In the genomic region with DNA sequence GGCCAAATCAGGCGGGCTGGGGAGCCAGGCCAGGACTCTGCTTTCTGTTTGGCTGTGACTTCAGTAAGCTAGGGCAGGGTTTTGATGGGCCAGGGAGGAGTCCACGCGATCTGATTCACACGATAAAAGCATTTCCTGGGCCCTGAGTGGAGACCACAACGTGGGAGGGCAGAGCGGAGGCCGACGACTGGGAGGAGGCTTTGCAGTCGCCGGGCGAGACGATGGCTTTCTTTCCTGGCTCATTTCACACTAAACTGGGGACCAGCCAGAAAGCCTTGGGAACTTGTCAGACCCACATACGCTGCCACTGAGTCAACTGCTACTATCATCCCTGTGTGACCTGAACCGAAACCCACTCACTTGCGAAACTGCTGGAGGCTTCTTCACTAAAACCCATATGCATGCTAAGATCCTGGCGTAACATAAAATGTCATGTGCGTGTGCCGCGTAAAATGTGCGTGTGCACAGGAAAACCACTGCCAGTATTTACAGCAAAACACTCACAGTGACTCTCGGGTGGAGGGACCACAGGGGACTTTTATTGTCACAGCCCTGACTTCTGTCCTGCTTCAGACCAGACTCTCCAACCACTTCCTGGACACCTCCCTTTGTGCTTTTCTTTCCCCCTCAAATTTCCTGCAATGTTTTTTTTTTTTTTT, we compare ENCODE assay signal across 8 cellular contexts. TPM values are rescaled to one million over a fixed set of nuclear protein-coding genes. Genes with fewer than 3 reads are reported as not detected.
DNase-seq lines count a peak whose midpoint lies in the region; ATAC-seq and TF ChIP-seq lines count a peak whose summit lies in the region.

No MANE protein-coding gene starts in this region.

- H3K4me3 ChIP-seq in neural progenitor cell (no peak overlapping the region), subcutaneous abdominal adipose tissue (ENCODE audit: low read depth in 1 of 5, low read length in 5 of 5) (peak overlapping the region; percentile 29 to 69 (median 42))

- H3K27me3 ChIP-seq in neural progenitor cell (no peaks in the 10 kb centered on the region), subcutaneous abdominal adipose tissue (ENCODE audit: control insufficient read depth in 5 of 5, insufficient read depth in 4 of 5, low read length in 5 of 5) (peaks cover 0 to 9% (median 0%) of the 10 kb centered on the region in 5 donors)

- H3K36me3 ChIP-seq in neural progenitor cell = no peaks in the 10 kb centered on the region
- H3K36me3 ChIP-seq in subcutaneous abdominal adipose tissue (ENCODE audit: control insufficient read depth in 5 of 5, insufficient read depth in 5 of 5, low read length in 5 of 5) = no peaks in the 10 kb centered on the region

- no peaks in the 10 kb centered on the region for H3K9me3 Mint-ChIP-seq in activated CD4-positive, alpha-beta T cell treated with anti-CD3 and anti-CD28 coated beads, Interleukin-2, amount 10 ng/mL, durations not matched to agents 7 days and 5 days
- H3K9me3 Mint-ChIP-seq in dendritic cell treated with granulocyte-macrophage colony-stimulating factor and Interleukin-4, amounts not matched to agents 40 ng/mL and 50 ng/mL, for 4 days = no peaks in the 10 kb centered on the region
- H3K9me3 Mint-ChIP-seq in neural progenitor cell = no peaks in the 10 kb centered on the region

- H3K9me3 ChIP-seq in neural progenitor cell (ENCODE audit: low read depth) (no peaks in the 10 kb centered on the region), subcutaneous abdominal adipose tissue (ENCODE audit: control insufficient read depth in 5 of 5, low read length in 5 of 5) (no peaks in the 10 kb centered on the region)

- intact Hi-C loops in dendritic cell treated with granulocyte-macrophage colony-stimulating factor and Interleukin-4, amounts not matched to agents 40 ng/mL and 50 ng/mL, for 4 days (cut with micrococcal nuclease) = no loop called here

- H3K79me2 ChIP-seq in neural progenitor cell (ENCODE audit: low read depth) = no peaks in the 10 kb centered on the region

- no peak overlapping the region for H3K4me2 ChIP-seq in neural progenitor cell

- H3F3A ChIP-seq in neural progenitor cell (ENCODE audit: low read depth) = peaks cover 4% of the 10 kb centered on the region

- H3K4me3 Mint-ChIP-seq in activated CD4-positive, alpha-beta T cell treated with anti-CD3 and anti-CD28 coated beads, Interleukin-2, amount 10 ng/mL, durations not matched to agents 7 days and 5 days = peak overlapping the region; percentile 44
- peak overlapping the region; percentile 53 for H3K4me3 Mint-ChIP-seq in dendritic cell treated with granulocyte-macrophage colony-stimulating factor and Interleukin-4, amounts not matched to agents 40 ng/mL and 50 ng/mL, for 4 days
- H3K4me3 Mint-ChIP-seq in neural progenitor cell = no peak overlapping the region

- H3K27ac ChIP-seq in neural progenitor cell (no peak overlapping the region), subcutaneous abdominal adipose tissue (ENCODE audit: low read depth, low read length) (peak overlapping the region; percentile 58)

- no peak for TF ChIP-seq CTCF in neural progenitor cell (IDR thresholded peaks at IDR 0.05)

- H3K9ac ChIP-seq in neural progenitor cell (no peak overlapping the region), subcutaneous abdominal adipose tissue (ENCODE audit: low read length in 5 of 5) (peak overlapping the region in 4 of 5 donors; percentile 1 to 69 (median 16))

- CTCF ChIA-PET in activated CD4-positive, alpha-beta T cell treated with anti-CD3 and anti-CD28 coated beads, Interleukin-2, amount 10 ng/mL, durations not matched to agents 7 days and 5 days (lab: Charles Lee) = interaction anchor here (0.7 to 1.7 kb wide), 6 partner anchors 9 to 63 kb away, joined by 3 to 5 read pairs (median 4); partner anchors contain the start of gene UBE2O

- POLR2A ChIA-PET in activated CD4-positive, alpha-beta T cell treated with anti-CD3 and anti-CD28 coated beads, Interleukin-2, amount 10 ng/mL, durations not matched to agents 7 days and 5 days (lab: Charles Lee) = no interaction called here

- H3K36me3 Mint-ChIP-seq in activated CD4-positive, alpha-beta T cell treated with anti-CD3 and anti-CD28 coated beads, Interleukin-2, amount 10 ng/mL, durations not matched to agents 7 days and 5 days (ENCODE audit: low read depth) = no peaks in the 10 kb centered on the region
- no peaks in the 10 kb centered on the region for H3K36me3 Mint-ChIP-seq in dendritic cell treated with granulocyte-macrophage colony-stimulating factor and Interleukin-4, amounts not matched to agents 40 ng/mL and 50 ng/mL, for 4 days (ENCODE audit: low read depth)
- H3K36me3 Mint-ChIP-seq in neural progenitor cell = no peaks in the 10 kb centered on the region

- H3K4me1 ChIP-seq in neural progenitor cell = peaks cover 3% of the 10 kb centered on the region
- H3K4me1 ChIP-seq in subcutaneous abdominal adipose tissue (ENCODE audit: control insufficient read depth in 5 of 5, insufficient read depth in 5 of 5, low read length in 5 of 5) = peaks cover 7 to 32% (median 15%) of the 10 kb centered on the region in 5 donors

- peak overlapping the region; percentile 96 for H3K27ac Mint-ChIP-seq in activated CD4-positive, alpha-beta T cell treated with anti-CD3 and anti-CD28 coated beads, Interleukin-2, amount 10 ng/mL, durations not matched to agents 7 days and 5 days
- peak overlapping the region; percentile 87 for H3K27ac Mint-ChIP-seq in dendritic cell treated with granulocyte-macrophage colony-stimulating factor and Interleukin-4, amounts not matched to agents 40 ng/mL and 50 ng/mL, for 4 days
- peak overlapping the region; percentile 37 for H3K27ac Mint-ChIP-seq in neural progenitor cell

- no peaks in the 10 kb centered on the region for H4K20me1 ChIP-seq in neural progenitor cell (ENCODE audit: low read depth)

- peak; percentile 45 for ATAC-seq in HG03175 (IDR thresholded peaks at IDR 0.05; ENCODE audit: unreplicated experiment)

- H3K27me3 Mint-ChIP-seq in activated CD4-positive, alpha-beta T cell treated with anti-CD3 and anti-CD28 coated beads, Interleukin-2, amount 10 ng/mL, durations not matched to agents 7 days and 5 days = no peaks in the 10 kb centered on the region
- H3K27me3 Mint-ChIP-seq in dendritic cell treated with granulocyte-macrophage colony-stimulating factor and Interleukin-4, amounts not matched to agents 40 ng/mL and 50 ng/mL, for 4 days = peaks cover 13% of the 10 kb centered on the region
- peaks cover 9% of the 10 kb centered on the region for H3K27me3 Mint-ChIP-seq in neural progenitor cell (ENCODE audit: insufficient read depth, low read depth)

- H3K4me1 Mint-ChIP-seq in activated CD4-positive, alpha-beta T cell treated with anti-CD3 and anti-CD28 coated beads, Interleukin-2, amount 10 ng/mL, durations not matched to agents 7 days and 5 days = peaks cover 75% of the 10 kb centered on the region
- peaks cover 46% of the 10 kb centered on the region for H3K4me1 Mint-ChIP-seq in dendritic cell treated with granulocyte-macrophage colony-stimulating factor and Interleukin-4, amounts not matched to agents 40 ng/mL and 50 ng/mL, for 4 days (ENCODE audit: low read depth)
- H3K4me1 Mint-ChIP-seq in neural progenitor cell = peaks cover 19% of the 10 kb centered on the region

- DNase-seq in Daoy (ENCODE audit: low read depth) (peak; percentile 95), neural progenitor cell (ENCODE audit: low spot score) (no peak), DMS 273 (lab: John Stamatoyannopoulos, UW; ENCODE audit: unreplicated experiment) (no peak), NCI-H2227 (lab: John Stamatoyannopoulos, UW; ENCODE audit: unreplicated experiment) (no peak)
- peak; percentile 88 for DNase-seq in activated CD4-positive, alpha-beta T cell treated with anti-CD3 and anti-CD28 coated beads, Interleukin-2, amount 10 ng/mL, durations not matched to agents 7 days and 5 days

- H2AFZ ChIP-seq in neural progenitor cell (replicated peaks) = no peak overlapping the region

RNA-seq across cellular contexts. Expression of gene RHBDF2, which starts 14.2 kb away (rescaled TPM):
- total RNA-seq in Daoy (2014; rRNA removed; shearing (Covaris generic)) = 26.6 and 35.5 TPM in 2 replicates
- 10 to 100 TPM; 37.1 to 41.6 TPM for total RNA-seq in activated CD4-positive, alpha-beta T cell treated with anti-CD3 and anti-CD28 coated beads, Interleukin-2, amount 10 ng/mL, durations not matched to agents 7 days and 5 days
- 0.79 and 5.0 TPM in 2 replicates for total RNA-seq in neural progenitor cell (ENCODE audit: low replicate concordance)

RNA-seq across cellular contexts. Expression of gene CYGB, which starts 22.1 kb away (rescaled TPM):
- total RNA-seq in Daoy (2014; rRNA removed; shearing (Covaris generic)) = 8.3 and 16.0 TPM in 2 replicates
- not detected for total RNA-seq in activated CD4-positive, alpha-beta T cell treated with anti-CD3 and anti-CD28 coated beads, Interleukin-2, amount 10 ng/mL, durations not matched to agents 7 days and 5 days
- total RNA-seq in neural progenitor cell (ENCODE audit: low replicate concordance) = 1.1 TPM in 1 of 2 replicates, not detected in the other

RNA-seq across cellular contexts. Expression of gene PRCD, which starts 24.4 kb away (rescaled TPM):
- 0.51 TPM in 1 of 2 replicates, not detected in the other for total RNA-seq in Daoy (2014; rRNA removed; shearing (Covaris generic))
- total RNA-seq in activated CD4-positive, alpha-beta T cell treated with anti-CD3 and anti-CD28 coated beads, Interleukin-2, amount 10 ng/mL, durations not matched to agents 7 days and 5 days = not detected
- 0.09 TPM in 1 of 2 replicates, not detected in the other for total RNA-seq in neural progenitor cell (ENCODE audit: low replicate concordance)

RNA-seq across cellular contexts. Expression of gene AANAT, which starts 48.0 kb away (rescaled TPM):
- not detected in 2 replicates for total RNA-seq in Daoy (2014; rRNA removed; shearing (Covaris generic))
- total RNA-seq in activated CD4-positive, alpha-beta T cell treated with anti-CD3 and anti-CD28 coated beads, Interleukin-2, amount 10 ng/mL, durations not matched to agents 7 days and 5 days = not detected
- total RNA-seq in neural progenitor cell (ENCODE audit: low replicate concordance) = not detected in 2 replicates

Comparison
In these comparisons a context has a peak if more than half of its experiments do, and no peak if none do; other contexts are left out.
1. DNase-seq: peak in Daoy (single experiment) and activated CD4-positive, alpha-beta T cell treated with anti-CD3 and anti-CD28 coated beads, Interleukin-2, amount 10 ng/mL, durations not matched to agents 7 days and 5 days (single experiment); none in neural progenitor cell (single experiment), DMS 273 (single experiment) and NCI-H2227 (single experiment).
2. H3K27ac Mint-ChIP-seq: peak in every context shown above with its lines; median percentile 96 in activated CD4-positive, alpha-beta T cell treated with anti-CD3 and anti-CD28 coated beads, Interleukin-2, amount 10 ng/mL, durations not matched to agents 7 days and 5 days; 87 in dendritic cell treated with granulocyte-macrophage colony-stimulating factor and Interleukin-4, amounts not matched to agents 40 ng/mL and 50 ng/mL, for 4 days; 37 in neural progenitor cell.